2 cellular contexts compared by ENCODE assay signal in genomic region chr19:40220674-40221073, GRCh38.
A peak's percentile ranks its signal among the peaks of the same experiment; 100 is the strongest.
TF ChIP-seq lines count a peak whose summit lies in the region.

No MANE protein-coding gene starts in this region.

TF ChIP-seq in HCT116, 20 proteins besides CTCF, POLR2A, EP300 and RAD21:
- no peak for TF ChIP-seq EZH2 (IDR thresholded peaks at IDR 0.05)
- TF ChIP-seq ELF1 (IDR thresholded peaks at IDR 0.05; ENCODE audit: borderline replicate concordance, low read depth), result no peak
- no peak for TF ChIP-seq EZH2phosphoT487 (IDR thresholded peaks at IDR 0.05; ENCODE audit: borderline replicate concordance)
- no peak for TF ChIP-seq SRF (IDR thresholded peaks at IDR 0.05; ENCODE audit: low read depth)

TF ChIP-seq in HEK293, 187 proteins besides CTCF, POLR2A, EP300 and RAD21:
- peak; percentile 96 for TF ChIP-seq ZNF2 (tag by site-specific recombination; IDR thresholded peaks at IDR 0.05)
- 0 out of 2 replicates have a peak, but pooled peaks have one; percentile 18 for TF ChIP-seq ZBTB11 (tag by site-specific recombination; conservative IDR thresholded peaks at IDR 0.05; ENCODE audit: low read depth)
- no peak for TF ChIP-seq ZNF488 (tag by site-specific recombination; IDR thresholded peaks at IDR 0.05)
TF ChIP-seq in HEK293: peak in this region for 2.
